8 cellular contexts compared by ENCODE assay signal in genomic region chr11:122882189-122882808, GRCh38. TPM values are rescaled to one million over a fixed set of nuclear protein-coding genes. Genes with fewer than 3 reads are reported as not detected.
DNase-seq lines count a peak whose midpoint lies in the region; ATAC-seq, FAIRE-seq and TF ChIP-seq lines count a peak whose summit lies in the region.

Gene JHY, plus strand, starts transcription at chr11:122882759. Its CDS starts 3,091 bp downstream, at chr11:122885850.

- no peaks in the 10 kb centered on the region for H3K79me2 ChIP-seq in HepG2 (ENCODE audit: insufficient read depth, low read length)

- H4K20me1 ChIP-seq in HepG2 (ENCODE audit: insufficient read depth, low read length), result no peaks in the 10 kb centered on the region

- H3K4me2 ChIP-seq in HepG2 (ENCODE audit: low read depth, low read length), result peak within 1 kb of the TSS; percentile 60

- H2AFZ ChIP-seq in HepG2 (ENCODE audit: low read length), result peak within 1 kb of the TSS; percentile 15

- H3K9me3 ChIP-seq in adrenal gland (replicated peaks in 1 of 3) (no peaks in the 10 kb centered on the region), HepG2 (ENCODE audit: low read length) (no peaks in the 10 kb centered on the region), thymus (ENCODE audit: control insufficient read depth) (no peaks in the 10 kb centered on the region), BE2C (no peaks in the 10 kb centered on the region)

- intact Hi-C loops in adrenal gland (cut with DNase I), result no loop called here
- intact Hi-C loops in HepG2 (cut with micrococcal nuclease; ENCODE audit: unreplicated experiment), result no loop called here

- TF ChIP-seq POLR2A in adrenal gland (IDR thresholded peaks at IDR 0.05) (no peak), HepG2 (IDR thresholded peaks at IDR 0.05; ENCODE audit: insufficient read depth in 1 of 2, low read depth in 2 of 2, low read length in 2 of 2) (no peak)

- in situ Hi-C loops in HepG2 (cut with HindIII; ENCODE audit: extremely low pct_ligation_motif_present, low pct_unique_long_range_greater_than_20kb), result no loop called here

- H3K9me3 Mint-ChIP-seq in activated CD8-positive, alpha-beta memory T cell treated with anti-CD3 and anti-CD28 coated beads, Interleukin-2, amount 10 ng/mL, durations not matched to agents 7 days and 5 days (ENCODE audit: low read depth), result no peaks in the 10 kb centered on the region

- H3K27ac ChIP-seq in adrenal gland, result peak within 1 kb of the TSS in 4 of 5 donors; percentile 5 to 85 (median 66)
- H3K27ac ChIP-seq in HepG2 (ENCODE audit: extremely low read length, insufficient read depth, low read length), result no peak within 1 kb of the TSS
- H3K27ac ChIP-seq in thymus (ENCODE audit: low read depth), result peak within 1 kb of the TSS; percentile 84

- H3K36me3 Mint-ChIP-seq in activated CD8-positive, alpha-beta memory T cell treated with anti-CD3 and anti-CD28 coated beads, Interleukin-2, amount 10 ng/mL, durations not matched to agents 7 days and 5 days, result peaks cover 5% of the 10 kb centered on the region

- CTCF ChIA-PET in activated CD8-positive, alpha-beta memory T cell treated with anti-CD3 and anti-CD28 coated beads, Interleukin-2, amount 10 ng/mL, durations not matched to agents 7 days and 5 days (lab: Charles Lee), result interaction anchor here (1.6 kb wide), 1 partner anchor 31 kb away, joined by 5 read pairs; no protein-coding TSS in a partner anchor
- CTCF ChIA-PET in HepG2 (lab: Yijun Ruan, JAX; ENCODE audit: low intra/inter-chr PET ratio, low total read pairs), result no interaction called here

- H3K4me3 ChIP-seq in adrenal gland (peak within 1 kb of the TSS in 2 of 4 donors; percentile 26 to 56), HepG2 (replicated peaks in 1 of 3; ENCODE audit: insufficient read depth in 1 of 3, low read depth in 2 of 3, low read length in 3 of 3) (peak within 1 kb of the TSS; percentile 26 to 55 (median 47); a peak in 3 of 6 replicates), thymus (ENCODE audit: low read length) (peak within 1 kb of the TSS; percentile 82), BE2C (ENCODE audit: low read depth, low read length) (no peak within 1 kb of the TSS)

- peaks cover 7% of the 10 kb centered on the region for H3K27me3 ChIP-seq in adrenal gland
- H3K27me3 ChIP-seq in HepG2 (ENCODE audit: control insufficient read depth in 1 of 2, insufficient read depth in 2 of 2, low read length in 2 of 2), result peaks cover 0 to 37% of the 10 kb centered on the region in 2 experiments; a peak in 2 of 5 replicates
- H3K27me3 ChIP-seq in thymus (ENCODE audit: control insufficient read depth, insufficient read depth), result peaks cover 4% of the 10 kb centered on the region
- H3K27me3 ChIP-seq in BE2C, result peaks cover 65% of the 10 kb centered on the region

- peak within 1 kb of the TSS; percentile 80 for H3K4me3 Mint-ChIP-seq in activated CD8-positive, alpha-beta memory T cell treated with anti-CD3 and anti-CD28 coated beads, Interleukin-2, amount 10 ng/mL, durations not matched to agents 7 days and 5 days

- no TSS peak for BruUV-seq in HepG2 (replicated peaks; lab: Mats Ljungman, UMichigan)

- FAIRE-seq in HepG2 (lab: Jason Lieb, UNC) (no peak), RCC 7860 (lab: Jason Lieb, UNC) (no peak)

- 28 to 33% (median 30%) methylated on average over 30 to 33 of the region's 33 CpGs for WGBS in adrenal gland, 4 donors
- 52% methylated on average over 32 of the region's 33 CpGs for WGBS in HepG2 (ENCODE audit: low lambda C conversion rate)
- WGBS in thymus, result 31% methylated on average over 33 of the region's 33 CpGs

- POLR2A ChIA-PET in HepG2 (lab: Yijun Ruan, JAX), result no interaction called here

- H3K27me3 Mint-ChIP-seq in activated CD8-positive, alpha-beta memory T cell treated with anti-CD3 and anti-CD28 coated beads, Interleukin-2, amount 10 ng/mL, durations not matched to agents 7 days and 5 days, result peaks cover 15% of the 10 kb centered on the region

- ATAC-seq in activated CD8-positive, alpha-beta memory T cell treated with anti-CD3 and anti-CD28 coated beads, Interleukin-2, amount 10 ng/mL, durations not matched to agents 7 days and 5 days, result no peak
- no peak for ATAC-seq in HepG2

- no peaks in the 10 kb centered on the region for H3K36me3 ChIP-seq in adrenal gland (replicated peaks in 1 of 2)
- H3K36me3 ChIP-seq in HepG2 (replicated peaks in 1 of 2; ENCODE audit: control insufficient read depth in 1 of 2, insufficient read depth in 2 of 2, low read length in 2 of 2), result no peaks in the 10 kb centered on the region
- H3K36me3 ChIP-seq in thymus (ENCODE audit: control insufficient read depth, insufficient read depth), result no peaks in the 10 kb centered on the region
- no peaks in the 10 kb centered on the region for H3K36me3 ChIP-seq in BE2C

- TF ChIP-seq RAD21 in HepG2 (CRISPR knock-in tag; IDR thresholded peaks at IDR 0.05), result no peak

- no peak for DNase-seq in activated CD8-positive, alpha-beta memory T cell treated with anti-CD3 and anti-CD28 coated beads, Interleukin-2, amount 10 ng/mL, durations not matched to agents 7 days and 5 days
- no peak for DNase-seq in activated CD8-positive, alpha-beta memory T cell treated with anti-CD3 and anti-CD28 coated beads, Interleukin-2, amount 50 U/mL, for 4 hours
- DNase-seq in adrenal gland (no peak), HepG2 (ENCODE audit: low spot score) (no peak), anterior cingulate cortex (lab: John Stamatoyannopoulos, UW) (no peak), RCC 7860 (ENCODE audit: low spot score) (no peak), BE2C (no peak)

- TF ChIP-seq CTCF in adrenal gland (IDR thresholded peaks at IDR 0.05) (no peak), HepG2 (CRISPR knock-in tag; IDR thresholded peaks at IDR 0.05) (no peak), BE2C (IDR thresholded peaks at IDR 0.05; ENCODE audit: low read depth, low read length) (no peak)

- H3K4me1 ChIP-seq in adrenal gland (replicated peaks in 1 of 2), result no peaks in the 10 kb centered on the region
- no peaks in the 10 kb centered on the region for H3K4me1 ChIP-seq in HepG2 (ENCODE audit: insufficient read depth, low read length)
- H3K4me1 ChIP-seq in thymus (ENCODE audit: control insufficient read depth, insufficient read depth, low read length), result peaks cover 3% of the 10 kb centered on the region
- H3K4me1 ChIP-seq in BE2C, result no peaks in the 10 kb centered on the region

- H3K27ac Mint-ChIP-seq in activated CD8-positive, alpha-beta memory T cell treated with anti-CD3 and anti-CD28 coated beads, Interleukin-2, amount 10 ng/mL, durations not matched to agents 7 days and 5 days, result peak within 1 kb of the TSS; percentile 82

- peaks cover 30% of the 10 kb centered on the region for H3K4me1 Mint-ChIP-seq in activated CD8-positive, alpha-beta memory T cell treated with anti-CD3 and anti-CD28 coated beads, Interleukin-2, amount 10 ng/mL, durations not matched to agents 7 days and 5 days

- no peak for TF ChIP-seq EP300 in HepG2 (IDR thresholded peaks at IDR 0.05; ENCODE audit: low read depth in 2 of 2, low read length in 2 of 2)
- no peak for TF ChIP-seq EP300 in HepG2 (CRISPR knock-in tag; IDR thresholded peaks at IDR 0.05; ENCODE audit: borderline replicate concordance)

- no peak within 1 kb of the TSS for H3K9ac ChIP-seq in HepG2 (ENCODE audit: insufficient read depth, low read depth, low read length)

TF ChIP-seq in HepG2, 621 proteins besides CTCF, POLR2A, EP300 and RAD21 (continues in another document):
- no peak for TF ChIP-seq ZNF598 (CRISPR knock-in tag; IDR thresholded peaks at IDR 0.05; ENCODE audit: borderline replicate concordance)

RNA-seq across cellular contexts. Expression of gene JHY, which starts in this region (rescaled TPM):
- total RNA-seq in activated CD8-positive, alpha-beta memory T cell treated with anti-CD3 and anti-CD28 coated beads, Interleukin-2, amount 10 ng/mL, durations not matched to agents 7 days and 5 days, result 1 to 10 TPM; 3.2 to 4.3 TPM
- total RNA-seq in adrenal gland, result 1 to 10 TPM in 6 of 8 donors, under 1 TPM in 2; 0.95 to 6.8 (median 1.9) TPM
- polyA plus RNA-seq in adrenal gland, result 1 to 10 TPM in 2 of 3 donors, under 1 TPM in 1; 0.84 to 2.3 (median 1.6) TPM
- total RNA-seq in HepG2 (2016; rRNA removed; fragmentation: Illumina TruSeq; extraction: Trizol), result not detected in 2 replicates
- total RNA-seq in HepG2 (2016; cell fraction: cytosol; rRNA removed; fragmentation: Illumina TruSeq; extraction: Trizol; ENCODE audit: low read depth), result not detected in 2 replicates
- not detected in 2 replicates for total RNA-seq in HepG2 (2016; cell fraction: insoluble cytoplasmic fraction; rRNA removed; fragmentation: Illumina TruSeq; extraction: Trizol)
- total RNA-seq in HepG2 (2016; cell fraction: membrane; rRNA removed; fragmentation: Illumina TruSeq; extraction: Trizol), result not detected in 2 replicates
- not detected in 2 replicates for total RNA-seq in HepG2 (2016; cell fraction: nucleus; rRNA removed; fragmentation: Illumina TruSeq; extraction: Trizol)
- polyA plus RNA-seq in HepG2 (2011; rRNA removed), result not detected in 2 replicates
- not detected in 2 replicates for polyA plus RNA-seq in HepG2 (2011; cell fraction: cytosol; rRNA removed)
- not detected in 2 replicates for polyA plus RNA-seq in HepG2 (2011; cell fraction: nucleus; rRNA removed)
- not detected in 2 replicates for polyA plus RNA-seq in HepG2 (2012)
- not detected in 2 replicates for polyA plus RNA-seq in HepG2 (2016; cell fraction: cytosol; fragmentation: Illumina TruSeq; extraction: Trizol; ENCODE audit: low read depth)
- polyA plus RNA-seq in HepG2 (2016; cell fraction: insoluble cytoplasmic fraction; fragmentation: Illumina TruSeq; extraction: Trizol; ENCODE audit: low read depth), result not detected in 2 replicates
- polyA plus RNA-seq in HepG2 (2016; cell fraction: membrane; fragmentation: Illumina TruSeq; extraction: Trizol; ENCODE audit: low read depth), result not detected in 2 replicates
- polyA plus RNA-seq in HepG2 (2016; cell fraction: nucleus; fragmentation: Illumina TruSeq; extraction: Trizol; ENCODE audit: insufficient read depth, low read depth), result not detected in 2 replicates
- 0.33 TPM in 1 of 2 replicates, not detected in the other for polyA minus RNA-seq in HepG2 (2011; rRNA and poly(A)+ RNA removed; ENCODE audit: low replicate concordance)
- not detected in 2 replicates for polyA minus RNA-seq in HepG2 (2011; cell fraction: cytosol; rRNA and poly(A)+ RNA removed)
- polyA minus RNA-seq in HepG2 (2011; cell fraction: nucleus; rRNA and poly(A)+ RNA removed), result not detected in 2 replicates
- polyA plus RNA-seq in thymus, result 4.0 TPM
- polyA plus RNA-seq in BE2C (2012; ENCODE audit: insufficient read depth, insufficient read length, low read depth), result not detected
